In the genomic region with DNA sequence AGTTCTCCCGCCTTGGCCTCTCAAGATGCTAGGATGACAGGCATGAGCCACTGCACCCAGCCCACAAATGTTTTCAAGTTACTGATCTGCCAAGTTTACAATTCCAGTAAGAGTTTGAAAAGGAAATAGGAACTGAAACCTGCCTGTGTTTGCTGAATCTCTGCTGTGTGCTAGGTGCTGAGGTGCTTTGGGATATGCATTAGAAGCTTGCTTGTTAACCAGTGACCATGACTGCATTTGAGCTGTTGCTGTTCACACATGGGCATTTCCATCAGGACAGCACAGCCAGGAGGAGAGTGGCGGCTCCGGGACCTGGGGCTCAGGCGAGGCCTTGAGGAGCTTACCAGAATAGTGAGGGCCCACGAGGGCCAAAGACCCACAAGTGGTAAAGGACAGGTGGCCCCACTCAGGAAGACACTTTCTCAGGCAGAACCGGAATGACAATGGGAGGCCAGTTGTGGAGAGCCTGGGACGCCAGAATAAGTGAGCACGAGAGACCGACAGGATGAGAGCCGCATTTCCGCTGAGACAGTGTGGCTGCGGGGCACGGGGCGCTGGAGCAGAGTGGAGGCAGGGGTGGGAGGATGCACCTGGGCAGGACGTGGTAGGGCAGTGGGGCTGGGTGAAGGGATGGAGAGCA, we compare ENCODE assay signal across 8 cellular contexts. TPM values are rescaled to one million over a fixed set of nuclear protein-coding genes. Genes with fewer than 3 reads are reported as not detected.
DNase-seq lines count a peak whose midpoint lies in the region; ATAC-seq, FAIRE-seq and TF ChIP-seq lines count a peak whose summit lies in the region.

No MANE protein-coding gene starts in this region.

- no peak overlapping the region for H3K18ac ChIP-seq in mesendoderm (ENCODE audit: low read length)

- H4K5ac ChIP-seq in mesendoderm (ENCODE audit: low read length), result no peak overlapping the region

- DNase-seq in left lung, result no peak
- no peak for DNase-seq in effector CD4-positive, alpha-beta T cell
- no peak for DNase-seq in small intestine
- no peak for DNase-seq in mesendoderm
- DNase-seq in activated CD4-positive, alpha-beta T cell treated with anti-CD3 and anti-CD28 coated beads, Interleukin-2, amount 50 U/mL, for 48 hours, result no peak

- H3K4me2 ChIP-seq in mesendoderm (ENCODE audit: low read length), result no peak overlapping the region

- no peaks in the 10 kb centered on the region for H3K79me1 ChIP-seq in mesendoderm (ENCODE audit: low read length)

- WGBS in small intestine, 3 donors, result 68 to 92% (median 88%) methylated on average over 15 of the region's 15 CpGs
- WGBS in mesendoderm (ENCODE audit: extremely low coverage, insufficient coverage, low lambda C conversion rate), result no CpG with 5 or more reads among the region's 15 CpGs

- intact Hi-C loops in left lung (cut with DNase I), result no loop called here

- no peak overlapping the region for H3K4ac ChIP-seq in mesendoderm (ENCODE audit: low read depth, low read length)

- H3K27ac ChIP-seq in HUES6 (ENCODE audit: low read depth, low read length), result peak overlapping the region; percentile 30; the same call in 1 of the 2 replicates
- no peak overlapping the region for H3K27ac ChIP-seq in left lung
- no peak overlapping the region for H3K27ac ChIP-seq in small intestine (ENCODE audit: low read depth in 1 of 2, low read length in 1 of 2)
- H3K27ac ChIP-seq in mesendoderm (ENCODE audit: low read depth, low read length), result no peak overlapping the region

- H3K36me3 ChIP-seq in HUES6 (ENCODE audit: control insufficient read depth, insufficient read depth, low read length), result peaks cover 45% of the 10 kb centered on the region
- H3K36me3 ChIP-seq in left lung, result peaks cover 0 to 74% of the 10 kb centered on the region in 2 donors
- peaks cover 7 to 16% of the 10 kb centered on the region in 2 donors for H3K36me3 ChIP-seq in small intestine (ENCODE audit: control insufficient read depth in 2 of 2, insufficient read depth in 2 of 2, low read length in 2 of 2)
- peaks cover 4% of the 10 kb centered on the region for H3K36me3 ChIP-seq in mesendoderm (ENCODE audit: control insufficient read depth, insufficient read depth, low read length)

- H3K56ac ChIP-seq in mesendoderm (ENCODE audit: low read length), result no peak overlapping the region

- no peaks in the 10 kb centered on the region for H3K79me2 ChIP-seq in mesendoderm (ENCODE audit: control insufficient read depth, insufficient read depth, low read length)

- H3K9me3 ChIP-seq in HUES6 (ENCODE audit: control insufficient read depth, insufficient read depth, low read depth, low read length) (no peaks in the 10 kb centered on the region), left lung (no peaks in the 10 kb centered on the region), small intestine (ENCODE audit: control insufficient read depth, low read depth) (no peaks in the 10 kb centered on the region)

- no peak overlapping the region for H2AK5ac ChIP-seq in mesendoderm (ENCODE audit: low read length)

- H2BK15ac ChIP-seq in mesendoderm (replicated peaks; ENCODE audit: low read depth), result no peak overlapping the region

- no peak for TF ChIP-seq CTCF in left lung (IDR thresholded peaks at IDR 0.05)

- H3K9ac ChIP-seq in HUES6 (ENCODE audit: low read length), result peak overlapping the region; percentile 58
- H3K9ac ChIP-seq in mesendoderm (ENCODE audit: low read length), result no peak overlapping the region

- H3K23ac ChIP-seq in mesendoderm (ENCODE audit: low read length), result no peak overlapping the region

- H3K4me1 ChIP-seq in HUES6 (ENCODE audit: control insufficient read depth, insufficient read depth, low read length), result peaks cover 46% of the 10 kb centered on the region
- no peaks in the 10 kb centered on the region for H3K4me1 ChIP-seq in left lung
- H3K4me1 ChIP-seq in small intestine (ENCODE audit: control insufficient read depth in 2 of 2, insufficient read depth in 1 of 2, low read depth in 1 of 2, low read length in 1 of 2), result no peaks in the 10 kb centered on the region
- no peaks in the 10 kb centered on the region for H3K4me1 ChIP-seq in mesendoderm (ENCODE audit: control insufficient read depth, low read depth, low read length)

- H3K4me3 ChIP-seq in HUES6 (ENCODE audit: low read depth, low read length), result 0 out of 2 replicates have a peak overlapping the region, but pooled peaks have one; percentile 2
- no peak overlapping the region for H3K4me3 ChIP-seq in left lung
- H3K4me3 ChIP-seq in small intestine (ENCODE audit: low read depth in 1 of 2, low read length in 2 of 2), result no peak overlapping the region
- no peak overlapping the region for H3K4me3 ChIP-seq in mesendoderm (ENCODE audit: low read length)

- no peak overlapping the region for H2BK5ac ChIP-seq in mesendoderm (ENCODE audit: low read length)

- peak; percentile 62 for ATAC-seq in GM18520 (IDR thresholded peaks at IDR 0.05; ENCODE audit: unreplicated experiment)
- peak; percentile 80 for ATAC-seq in GM21529 (IDR thresholded peaks at IDR 0.05; ENCODE audit: unreplicated experiment)
- ATAC-seq in left lung, result peak; percentile 11

- no peak overlapping the region for H4K8ac ChIP-seq in mesendoderm (ENCODE audit: low read depth, low read length)

- FAIRE-seq in small intestine (lab: Jason Lieb, UNC), result no peak

- no peak overlapping the region for H2BK120ac ChIP-seq in mesendoderm (ENCODE audit: low read depth, low read length)

- H3K27me3 ChIP-seq in HUES6 (ENCODE audit: control insufficient read depth, insufficient read depth, low read length) (no peaks in the 10 kb centered on the region), left lung (no peaks in the 10 kb centered on the region), small intestine (ENCODE audit: control insufficient read depth in 2 of 2, insufficient read depth in 2 of 2, low read length in 2 of 2) (no peaks in the 10 kb centered on the region), mesendoderm (ENCODE audit: insufficient read depth, low read length, poor library complexity) (no peaks in the 10 kb centered on the region)

RNA-seq across cellular contexts. Expression of gene MMP17, which starts 54.5 kb away (rescaled TPM):
- total RNA-seq in left lung, result 1 to 10 TPM; 2.7 to 5.2 TPM
- polyA plus RNA-seq in small intestine, result 1 to 10 TPM in 1 of 3 donors, not detected in 2; 4.5 TPM
- 5.5 TPM for polyA plus RNA-seq in mesendoderm (2013, experiment 1 of 2)
- 5.9 TPM for polyA plus RNA-seq in mesendoderm (2013, experiment 2 of 2)

Comparison
In these comparisons a context has a peak if more than half of its experiments do, and no peak if none do; other contexts are left out.
1. ATAC-seq: peak in every context shown above with its lines; median percentile 80 in GM21529; 62 in GM18520; 11 in left lung.